In the genomic region with DNA sequence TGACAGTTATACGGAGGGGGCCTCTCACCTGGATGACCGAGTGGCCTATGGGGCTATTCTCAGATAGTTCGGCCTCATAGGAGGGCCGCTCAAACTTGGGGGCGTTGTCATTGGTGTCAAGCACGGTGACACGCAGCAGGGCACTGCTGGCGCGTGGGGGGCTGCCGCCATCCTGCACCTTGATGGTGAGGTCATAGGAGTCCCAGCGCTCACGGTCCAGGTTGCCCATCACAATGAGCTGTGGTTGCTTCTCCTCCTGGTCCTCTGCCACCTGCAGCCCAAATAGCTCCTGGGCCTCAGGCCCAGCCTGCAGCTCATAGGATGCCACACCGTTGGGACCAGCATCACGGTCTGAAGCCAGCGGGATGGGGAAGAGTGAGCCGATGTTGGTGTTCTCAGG, we compare ENCODE assay signal across 17 cellular contexts. TPM values are rescaled to one million over a fixed set of nuclear protein-coding genes. Genes with fewer than 3 reads are reported as not detected.
"Had no signal": no experiment of that assay in that cellular context is flagged by ENCODE, and none has a peak within 500 bp of the region (broad histone marks: within the 10 kb centered on the region; RNA-seq: fewer than 3 reads in every experiment).

No MANE protein-coding gene starts in this region.

- H3K27me3 ChIP-seq: ascending aorta, right atrium auricular region had no signal

- H3K9me3 ChIP-seq: ascending aorta, lower lobe of right lung, prostate gland, right atrium auricular region, thoracic aorta had no signal

- H3K9me3 Mint-ChIP-seq: activated CD8-positive, alpha-beta T cell treated with anti-CD3 and anti-CD28 coated beads for 36 hours; activated naive CD4-positive, alpha-beta T cell treated with anti-CD3 and anti-CD28 coated beads for 36 hours; activated T-helper 17 cell treated with anti-CD3 and anti-CD28 coated beads, Interleukin-2, amount 50 U/mL, for 72 hours; nephron progenitor cell; stimulated activated naive CD8-positive, alpha-beta T cell treated with anti-CD3 and anti-CD28 coated beads, Interleukin-15, amount 100 ng/mL, for 72 hours; T-helper 2 cell treated with Interferon-gamma antibody and Interleukin-4, amounts not matched to agents 5 μg/mL and 100 μg/mL, for 36 hours; WTC11 had no signal

- H3K4me3 ChIP-seq: ascending aorta, lower lobe of right lung, prostate gland, right atrium auricular region, SK-N-MC, thoracic aorta had no signal

- H3K36me3 ChIP-seq: ascending aorta, prostate gland, thoracic aorta had no signal

- DNase-seq: activated CD4-positive, alpha-beta T cell treated with anti-CD3 and anti-CD28 coated beads for 36 hours; activated CD8-positive, alpha-beta T cell treated with anti-CD3 and anti-CD28 coated beads for 36 hours; activated naive CD4-positive, alpha-beta T cell treated with anti-CD3 and anti-CD28 coated beads for 36 hours; activated T-cell treated with anti-CD3 and anti-CD28 coated beads, Interleukin-2, amount 50 U/mL, for 1 hour; effector CD8-positive, alpha-beta T cell; lower lobe of right lung; nephron progenitor cell; stimulated activated naive CD8-positive, alpha-beta T cell treated with anti-CD3 and anti-CD28 coated beads, Interleukin-15, amount 100 ng/mL, for 72 hours had no signal

- H3K4me1 Mint-ChIP-seq: activated CD4-positive, alpha-beta T cell treated with anti-CD3 and anti-CD28 coated beads for 36 hours; activated T-helper 17 cell treated with anti-CD3 and anti-CD28 coated beads, Interleukin-2, amount 50 U/mL, for 72 hours; stimulated activated naive CD8-positive, alpha-beta T cell treated with anti-CD3 and anti-CD28 coated beads, Interleukin-15, amount 100 ng/mL, for 72 hours had no signal

- H3K4me1 ChIP-seq: ascending aorta had no signal

- H3K27ac ChIP-seq: ascending aorta, lower lobe of right lung, right atrium auricular region, SK-N-MC, thoracic aorta had no signal

- ATAC-seq: activated CD4-positive, alpha-beta T cell treated with anti-CD3 and anti-CD28 coated beads for 36 hours; activated CD8-positive, alpha-beta T cell treated with anti-CD3 and anti-CD28 coated beads for 36 hours; activated T-helper 17 cell treated with anti-CD3 and anti-CD28 coated beads, Interleukin-2, amount 50 U/mL, for 72 hours; left colon; lower lobe of right lung; stimulated activated naive CD8-positive, alpha-beta T cell treated with anti-CD3 and anti-CD28 coated beads, Interleukin-15, amount 100 ng/mL, for 72 hours; WTC11 had no signal

- H3K4me3 Mint-ChIP-seq: activated CD4-positive, alpha-beta T cell treated with anti-CD3 and anti-CD28 coated beads for 36 hours; activated CD8-positive, alpha-beta T cell treated with anti-CD3 and anti-CD28 coated beads for 36 hours; activated naive CD4-positive, alpha-beta T cell treated with anti-CD3 and anti-CD28 coated beads for 36 hours; activated T-helper 17 cell treated with anti-CD3 and anti-CD28 coated beads, Interleukin-2, amount 50 U/mL, for 72 hours; nephron progenitor cell; stimulated activated naive CD8-positive, alpha-beta T cell treated with anti-CD3 and anti-CD28 coated beads, Interleukin-15, amount 100 ng/mL, for 72 hours; T-helper 2 cell treated with Interferon-gamma antibody and Interleukin-4, amounts not matched to agents 5 μg/mL and 100 μg/mL, for 36 hours; WTC11 had no signal

- H3K27ac Mint-ChIP-seq: activated CD4-positive, alpha-beta T cell treated with anti-CD3 and anti-CD28 coated beads for 36 hours; activated CD8-positive, alpha-beta T cell treated with anti-CD3 and anti-CD28 coated beads for 36 hours; activated naive CD4-positive, alpha-beta T cell treated with anti-CD3 and anti-CD28 coated beads for 36 hours; activated T-helper 17 cell treated with anti-CD3 and anti-CD28 coated beads, Interleukin-2, amount 50 U/mL, for 72 hours; nephron progenitor cell; stimulated activated naive CD8-positive, alpha-beta T cell treated with anti-CD3 and anti-CD28 coated beads, Interleukin-15, amount 100 ng/mL, for 72 hours; T-helper 2 cell treated with Interferon-gamma antibody and Interleukin-4, amounts not matched to agents 5 μg/mL and 100 μg/mL, for 36 hours; WTC11 had no signal

RNA-seq across cellular contexts. Expression of gene PCDH1, which starts 9.7 kb away (rescaled TPM):
- total RNA-seq: activated CD4-positive, alpha-beta T cell treated with anti-CD3 and anti-CD28 coated beads for 36 hours; activated naive CD4-positive, alpha-beta T cell treated with anti-CD3 and anti-CD28 coated beads for 36 hours had no signal
